8 cellular contexts compared by ENCODE assay signal in genomic region chr17:59423137-59423703, GRCh38.
DNase-seq lines count a peak whose midpoint lies in the region; ATAC-seq, FAIRE-seq and TF ChIP-seq lines count a peak whose summit lies in the region.

No MANE protein-coding gene starts in this region.

- H3K27ac ChIP-seq in adrenal gland: peak overlapping the region; percentile 58 to 91 (median 76)
- H3K27ac ChIP-seq in smooth muscle cell (ENCODE audit: low read depth): peak overlapping the region; percentile 38

- H3K27me3 ChIP-seq in adrenal gland: no peaks in the 10 kb centered on the region
- no peaks in the 10 kb centered on the region for H3K27me3 ChIP-seq in smooth muscle cell (ENCODE audit: low read depth)
- H3K27me3 ChIP-seq in HAP-1 (ENCODE audit: low read depth): no peaks in the 10 kb centered on the region

- H3K36me3 ChIP-seq in adrenal gland (replicated peaks in 1 of 2) (no peaks in the 10 kb centered on the region), smooth muscle cell (ENCODE audit: low read depth) (no peaks in the 10 kb centered on the region), HAP-1 (replicated peaks) (no peaks in the 10 kb centered on the region)

- no peaks in the 10 kb centered on the region for H3K79me2 ChIP-seq in smooth muscle cell (ENCODE audit: low read depth)

- in situ Hi-C loops in HAP-1 (cut with MboI; ENCODE audit: low sequenced_read_pairs): no loop called here

- peaks cover 43% of the 10 kb centered on the region for H3F3A ChIP-seq in smooth muscle cell (ENCODE audit: low read depth)

- peak; percentile 60 for FAIRE-seq in H54 (lab: Jason Lieb, UNC)
- FAIRE-seq in GM12891 (lab: Jason Lieb, UNC): no peak

- H3K9ac ChIP-seq in smooth muscle cell (ENCODE audit: low read depth): no peak overlapping the region

- intact Hi-C loops in adrenal gland (cut with DNase I): no loop called here
- intact Hi-C loops in left ventricle myocardium superior (cut with micrococcal nuclease): loop anchor here (10.0 kb wide), 1 partner anchor 88 kb away; the partner anchor contains the start of gene YPEL2

- 18 to 25% (median 24%) methylated on average over 8 to 9 of the region's 9 CpGs for WGBS in adrenal gland, 4 donors
- 13% methylated on average over 9 of the region's 9 CpGs for WGBS in smooth muscle cell (ENCODE audit: low lambda C conversion rate)

- DNase-seq in H54 (ENCODE audit: insufficient read length, low spot score) (peak; percentile 74), adrenal gland (peak; percentile 64 to 91 (median 86)), left ventricle myocardium superior (peak; percentile 39), smooth muscle cell (lab: John Stamatoyannopoulos, UW; ENCODE audit: unreplicated experiment) (no peak), NK-92 (lab: John Stamatoyannopoulos, UW; ENCODE audit: unreplicated experiment) (no peak), HAP-1 (ENCODE audit: low spot score in 2 of 2) (no peak), GM12891 (ENCODE audit: insufficient read length, low spot score) (no peak), hypothalamus (lab: John Stamatoyannopoulos, UW) (no peak)

- H3K4me1 ChIP-seq in adrenal gland (replicated peaks in 1 of 2): peaks cover 31 to 48% of the 10 kb centered on the region in 2 donors
- H3K4me1 ChIP-seq in smooth muscle cell (ENCODE audit: low read depth): peaks cover 32% of the 10 kb centered on the region
- H3K4me1 ChIP-seq in HAP-1: no peaks in the 10 kb centered on the region

- ATAC-seq in left ventricle myocardium superior: peak; percentile 67

- no peak overlapping the region for H3K4me3 ChIP-seq in adrenal gland
- no peak overlapping the region for H3K4me3 ChIP-seq in smooth muscle cell
- no peak overlapping the region for H3K4me3 ChIP-seq in HAP-1

- H4K20me1 ChIP-seq in smooth muscle cell (ENCODE audit: low read depth): no peaks in the 10 kb centered on the region

- no peak for TF ChIP-seq CTCF in adrenal gland (IDR thresholded peaks at IDR 0.05)
- TF ChIP-seq CTCF in smooth muscle cell (IDR thresholded peaks at IDR 0.05; ENCODE audit: borderline replicate concordance, insufficient read depth, poor library complexity, severe bottlenecking): no peak

- H3K9me3 ChIP-seq in adrenal gland (replicated peaks in 1 of 3): no peaks in the 10 kb centered on the region
- no peaks in the 10 kb centered on the region for H3K9me3 ChIP-seq in smooth muscle cell (replicated peaks; ENCODE audit: low read depth)
- no peaks in the 10 kb centered on the region for H3K9me3 ChIP-seq in HAP-1

- TF ChIP-seq POLR2A in H54 (IDR thresholded peaks at IDR 0.05; ENCODE audit: low read depth, low read length) (no peak), adrenal gland (IDR thresholded peaks at IDR 0.05) (peak in 1 of 2 donors; percentile 50), GM12891 (IDR thresholded peaks at IDR 0.05; ENCODE audit: low read depth, low read length) (no peak)

- peak overlapping the region; percentile 35 for H3K4me2 ChIP-seq in smooth muscle cell

- H2AFZ ChIP-seq in smooth muscle cell (ENCODE audit: low read depth): no peak overlapping the region

TF ChIP-seq in GM12891, 5 proteins besides CTCF, POLR2A, EP300 and RAD21:
- no peak for TF ChIP-seq PAX5 (IDR thresholded peaks at IDR 0.05; ENCODE audit: insufficient read depth, low read length, severe bottlenecking)
- no peak for TF ChIP-seq SPI1 (IDR thresholded peaks at IDR 0.05; ENCODE audit: low read depth, low read length)
- no peak for TF ChIP-seq TAF1 (IDR thresholded peaks at IDR 0.05; ENCODE audit: low read depth, low read length)
- TF ChIP-seq POU2F2 (IDR thresholded peaks at IDR 0.05; ENCODE audit: low read depth, low read length): no peak
- TF ChIP-seq POLR2AphosphoS5 (IDR thresholded peaks at IDR 0.05; ENCODE audit: low read depth, low read length): no peak

Comparison
In these comparisons a context has a peak if more than half of its experiments do, and no peak if none do; other contexts are left out.
1. DNase-seq: peak in H54 (single experiment), adrenal gland (7 of 7) and left ventricle myocardium superior (single experiment); none in smooth muscle cell (single experiment), NK-92 (single experiment), HAP-1 (0 of 2), GM12891 (single experiment) and hypothalamus (0 of 51).